In the genomic region with DNA sequence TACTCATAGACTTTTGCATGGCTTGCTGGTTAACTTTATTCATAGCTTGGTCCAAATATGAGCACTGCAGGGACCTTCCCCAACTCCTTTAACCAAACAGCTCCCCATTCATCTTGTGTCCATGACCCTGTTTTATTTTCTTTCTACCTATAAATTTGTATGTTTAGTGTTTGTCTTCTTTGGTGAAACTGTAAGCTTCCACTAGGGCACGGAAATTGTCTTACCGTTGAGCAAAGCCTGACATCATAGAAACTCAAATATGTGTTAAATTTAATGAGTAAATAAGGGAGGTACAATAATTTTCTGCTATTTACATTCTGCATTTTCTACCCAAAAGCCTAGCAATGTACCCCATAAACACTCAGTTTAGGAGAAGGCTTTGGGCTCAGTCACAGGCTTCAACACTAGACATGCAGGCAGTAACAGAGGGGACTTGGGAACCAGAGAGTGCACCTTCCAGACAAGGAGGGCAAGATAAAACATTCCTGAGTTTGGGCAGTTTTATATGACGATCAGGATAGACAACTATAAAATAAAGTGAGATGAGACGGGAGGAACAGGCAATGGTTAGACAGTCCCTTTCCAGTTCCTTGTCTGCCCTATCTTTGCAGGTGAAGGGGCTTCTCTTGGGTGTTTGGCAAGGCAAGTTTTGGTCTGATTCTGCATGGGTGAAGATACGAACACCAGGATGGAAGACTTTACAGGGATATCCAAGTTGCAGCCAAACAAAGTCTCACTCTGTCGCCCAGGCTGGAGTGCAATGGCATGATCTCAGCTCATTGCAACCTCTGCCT, we compare ENCODE assay signal across 20 cellular contexts. TPM values are rescaled to one million over a fixed set of nuclear protein-coding genes. Genes with fewer than 3 reads are reported as not detected.
DNase-seq lines count a peak whose midpoint lies in the region; ATAC-seq and TF ChIP-seq lines count a peak whose summit lies in the region.
"Had no signal": no experiment of that assay in that cellular context is flagged by ENCODE, and none has a peak within 500 bp of the region (broad histone marks: within the 10 kb centered on the region; RNA-seq: fewer than 3 reads in every experiment).

No MANE protein-coding gene starts in this region.

- no peaks in the 10 kb centered on the region for H3K27me3 Mint-ChIP-seq in CD4-positive, alpha-beta T cell
- no peaks in the 10 kb centered on the region for H3K27me3 Mint-ChIP-seq in activated naive CD8-positive, alpha-beta T cell treated with anti-CD3 and anti-CD28 coated beads, Interleukin-2, amount 10 ng/mL, durations not matched to agents 7 days and 5 days
- H3K27me3 Mint-ChIP-seq in stimulated activated naive B cell treated with anti-CD40 and anti-IgM and Interleukin-4, amounts not matched to agents 10 μg/mL and 1 μg/mL and 100 μg/mL, for 72 hours, result no peaks in the 10 kb centered on the region
- H3K27me3 Mint-ChIP-seq: central memory CD8-positive, alpha-beta T cell had no signal

- H3K14ac ChIP-seq in IMR-90 (replicated peaks; ENCODE audit: low read depth, low read length) (no peak overlapping the region; the same call in 1 of the 2 replicates), neuronal stem cell (ENCODE audit: low read length) (no peak overlapping the region)

- no peak overlapping the region for H2BK12ac ChIP-seq in neuronal stem cell (ENCODE audit: low read length)

- H3K4me2 ChIP-seq in IMR-90 (ENCODE audit: low read depth, low read length) (no peak overlapping the region), neuronal stem cell (ENCODE audit: insufficient read depth, low read length, poor library complexity, severe bottlenecking) (no peak overlapping the region)
- H3K4me2 ChIP-seq: neural progenitor cell had no signal

- H2AFZ ChIP-seq in IMR-90 (replicated peaks; ENCODE audit: low read length, poor library complexity) (no peak overlapping the region), neuronal stem cell (ENCODE audit: low read length) (peak overlapping the region; percentile 49)
- H2AFZ ChIP-seq: neural progenitor cell had no signal

- no peak for ATAC-seq in CD4-positive, alpha-beta T cell (ENCODE audit: poor library complexity)
- ATAC-seq in IMR-90 (ENCODE audit: low read depth) (no peak), GM18867 (IDR thresholded peaks at IDR 0.05; ENCODE audit: unreplicated experiment) (no peak)
- no peak for ATAC-seq in activated naive CD8-positive, alpha-beta T cell treated with anti-CD3 and anti-CD28 coated beads, Interleukin-2, amount 10 ng/mL, durations not matched to agents 7 days and 5 days (ENCODE audit: low read depth)
- ATAC-seq in stimulated activated naive B cell treated with anti-CD40 and anti-IgM and Interleukin-4, amounts not matched to agents 10 μg/mL and 1 μg/mL and 100 μg/mL, for 72 hours (replicated peaks), result no peak
- ATAC-seq: psoas muscle had no signal

- H2BK5ac ChIP-seq in IMR-90 (ENCODE audit: low read depth, low read length, poor library complexity, severe bottlenecking) (no peak overlapping the region), neuronal stem cell (ENCODE audit: low read length) (no peak overlapping the region)

- H3K23ac ChIP-seq in IMR-90 (ENCODE audit: low read depth, low read length), result no peak overlapping the region
- H3K23ac ChIP-seq in neuronal stem cell (ENCODE audit: low read depth, low read length, poor library complexity), result no peak overlapping the region

- no peak overlapping the region for H2AK9ac ChIP-seq in IMR-90 (replicated peaks; ENCODE audit: low read depth, low read length, poor library complexity)

- H3K56ac ChIP-seq in IMR-90 (ENCODE audit: extremely low read depth, insufficient read depth, low read length), result no peak overlapping the region

- 85% methylated on average over 2 of the region's 6 CpGs; no CpG with 5 or more reads in 1 of the 2 experiments for WGBS in IMR-90 (ENCODE audit: extremely low coverage in 2 of 2, insufficient read length in 1 of 2), 2 experiments
- no CpG with 5 or more reads among the region's 6 CpGs for whole genome bisulfite sequencing in neuronal stem cell (ENCODE audit: extremely low coverage in 2 of 2, insufficient read length in 2 of 2, insufficient replicate concordance in 1 of 2), 2 donors

- H3K79me1 ChIP-seq in IMR-90 (ENCODE audit: low read depth in 1 of 2, low read length in 2 of 2) (no peaks in the 10 kb centered on the region), neuronal stem cell (ENCODE audit: low read depth, low read length) (no peaks in the 10 kb centered on the region)

- in situ Hi-C loops in IMR-90 (cut with MboI; ENCODE audit: low sequenced_read_pairs), result no loop called here

- no peak for TF ChIP-seq POLR2A in IMR-90 (IDR thresholded peaks at IDR 0.05; ENCODE audit: low read depth, low read length)

- H3K4me1 Mint-ChIP-seq in CD4-positive, alpha-beta T cell (ENCODE audit: low read depth), result peaks cover 61% of the 10 kb centered on the region
- H3K4me1 Mint-ChIP-seq in activated naive CD8-positive, alpha-beta T cell treated with anti-CD3 and anti-CD28 coated beads, Interleukin-2, amount 10 ng/mL, durations not matched to agents 7 days and 5 days, result peaks cover 52% of the 10 kb centered on the region
- H3K4me1 Mint-ChIP-seq in stimulated activated naive B cell treated with anti-CD40 and anti-IgM and Interleukin-4, amounts not matched to agents 10 μg/mL and 1 μg/mL and 100 μg/mL, for 72 hours, result peaks cover 44 to 75% of the 10 kb centered on the region in 2 donors

- H3K18ac ChIP-seq in IMR-90 (ENCODE audit: low read depth, low read length), result no peak overlapping the region
- H3K18ac ChIP-seq in neuronal stem cell (ENCODE audit: low read length), result no peak overlapping the region

- H2AK5ac ChIP-seq in IMR-90 (ENCODE audit: low read depth, low read length) (no peak overlapping the region), neuronal stem cell (ENCODE audit: low read depth, low read length) (no peak overlapping the region)

- H3K9me3 Mint-ChIP-seq in CD4-positive, alpha-beta T cell, result no peaks in the 10 kb centered on the region
- H3K9me3 Mint-ChIP-seq in activated naive CD8-positive, alpha-beta T cell treated with anti-CD3 and anti-CD28 coated beads, Interleukin-2, amount 10 ng/mL, durations not matched to agents 7 days and 5 days, result no peaks in the 10 kb centered on the region
- H3K9me3 Mint-ChIP-seq in stimulated activated naive B cell treated with anti-CD40 and anti-IgM and Interleukin-4, amounts not matched to agents 10 μg/mL and 1 μg/mL and 100 μg/mL, for 72 hours, result no peaks in the 10 kb centered on the region
- H3K9me3 Mint-ChIP-seq: central memory CD8-positive, alpha-beta T cell; immature natural killer cell; neural progenitor cell had no signal

- intact Hi-C loops in CD4-positive, alpha-beta T cell (cut with DNase I, micrococcal nuclease), result loop anchor here (5.0 kb wide), 3 partner anchors 38 to 232 kb away; no protein-coding TSS in a partner anchor
- intact Hi-C loops in IMR-90 (cut with micrococcal nuclease), result loop anchor here (5.0 kb wide), 1 partner anchor 52 kb away; no protein-coding TSS in a partner anchor

- TF ChIP-seq CTCF in CD4-positive, alpha-beta T cell (IDR thresholded peaks at IDR 0.05), result no peak
- no peak for TF ChIP-seq CTCF in IMR-90 (conservative IDR thresholded peaks at IDR 0.05; ENCODE audit: low read depth, low read length)
- no peak for TF ChIP-seq CTCF in coronary artery (IDR thresholded peaks at IDR 0.05)

- H3K4me3 ChIP-seq in IMR-90 (ENCODE audit: insufficient read depth, low read depth, low read length) (no peak overlapping the region), neuronal stem cell (ENCODE audit: low read length in 2 of 2) (no peak overlapping the region), coronary artery (no peak overlapping the region)
- H3K4me3 ChIP-seq: left ventricle myocardium inferior, neural progenitor cell, psoas muscle, vagina had no signal

- TF ChIP-seq RAD21 in IMR-90 (IDR thresholded peaks at IDR 0.05; ENCODE audit: low read length), result no peak

- CTCF ChIA-PET in CD4-positive, alpha-beta T cell (lab: Charles Lee), result no interaction called here
- CTCF ChIA-PET in IMR-90 (lab: Yijun Ruan, JAX), result no interaction called here

- H3K36me3 Mint-ChIP-seq in CD4-positive, alpha-beta T cell (ENCODE audit: low read depth), result no peaks in the 10 kb centered on the region
- H3K36me3 Mint-ChIP-seq in activated naive CD8-positive, alpha-beta T cell treated with anti-CD3 and anti-CD28 coated beads, Interleukin-2, amount 10 ng/mL, durations not matched to agents 7 days and 5 days, result peaks cover 3% of the 10 kb centered on the region
- no peaks in the 10 kb centered on the region for H3K36me3 Mint-ChIP-seq in stimulated activated naive B cell treated with anti-CD40 and anti-IgM and Interleukin-4, amounts not matched to agents 10 μg/mL and 1 μg/mL and 100 μg/mL, for 72 hours
- H3K36me3 Mint-ChIP-seq: immature natural killer cell, neural progenitor cell had no signal

- no peaks in the 10 kb centered on the region for H4K20me1 ChIP-seq in IMR-90 (ENCODE audit: insufficient read depth, low read length)

- H2BK20ac ChIP-seq in IMR-90 (ENCODE audit: low read depth, low read length), result no peak overlapping the region

- no peak overlapping the region for H2BK15ac ChIP-seq in IMR-90 (ENCODE audit: low read depth, low read length)
- H2BK15ac ChIP-seq in neuronal stem cell (ENCODE audit: low read length), result no peak overlapping the region

- POLR2A ChIA-PET in CD4-positive, alpha-beta T cell (lab: Charles Lee), result interaction anchor here (1.0 to 2.2 kb wide), 2 partner anchors 9 to 17 kb away, joined by 3 to 7 read pairs; no protein-coding TSS in a partner anchor
- POLR2A ChIA-PET in IMR-90 (lab: Charles Lee; ENCODE audit: unreplicated experiment), result no interaction called here
- POLR2A ChIA-PET in activated naive CD8-positive, alpha-beta T cell treated with anti-CD3 and anti-CD28 coated beads, Interleukin-2, amount 10 ng/mL, durations not matched to agents 7 days and 5 days (lab: Charles Lee), result interaction anchor here (1.0 to 1.2 kb wide), 2 partner anchors 12 to 45 kb away, joined by 3 to 5 read pairs; no protein-coding TSS in a partner anchor

- no peaks in the 10 kb centered on the region for H3K27me3 ChIP-seq in CD4-positive, alpha-beta T cell (ENCODE audit: control insufficient read depth, insufficient read depth, low read length)
- no peaks in the 10 kb centered on the region for H3K27me3 ChIP-seq in IMR-90 (ENCODE audit: control insufficient read depth, insufficient read depth, low read length)
- no peaks in the 10 kb centered on the region for H3K27me3 ChIP-seq in neuronal stem cell (ENCODE audit: control insufficient read depth in 3 of 3, insufficient read depth in 3 of 3, low read depth in 1 of 3, low read length in 3 of 3)
- H3K27me3 ChIP-seq: neural progenitor cell, vagina had no signal

- H4K91ac ChIP-seq in IMR-90 (ENCODE audit: insufficient read depth, low read depth, low read length), result no peak overlapping the region
- no peak overlapping the region for H4K91ac ChIP-seq in neuronal stem cell (ENCODE audit: low read depth, low read length, poor library complexity)

- H3K4me1 ChIP-seq in IMR-90 (ENCODE audit: control insufficient read depth, insufficient read depth, low read length) (peaks cover 10% of the 10 kb centered on the region), neuronal stem cell (ENCODE audit: control insufficient read depth in 2 of 2, insufficient read depth in 1 of 2, low read depth in 1 of 2, low read length in 2 of 2) (peaks cover 2 to 8% of the 10 kb centered on the region in 2 donors)
- H3K4me1 ChIP-seq: psoas muscle had no signal

- no peaks in the 10 kb centered on the region for H3K9me3 ChIP-seq in CD4-positive, alpha-beta T cell (ENCODE audit: control insufficient read depth, low read length)
- H3K9me3 ChIP-seq in IMR-90 (ENCODE audit: control insufficient read depth, insufficient read depth, low read length) (no peaks in the 10 kb centered on the region), neuronal stem cell (replicated peaks in 1 of 2; ENCODE audit: control insufficient read depth in 2 of 2, insufficient read depth in 1 of 2, low read depth in 1 of 2, low read length in 2 of 2) (no peaks in the 10 kb centered on the region)
- H3K9me3 ChIP-seq: left ventricle myocardium inferior, psoas muscle, vagina had no signal

- no peak overlapping the region for H4K5ac ChIP-seq in IMR-90 (ENCODE audit: low read depth, low read length)

- H3K27ac Mint-ChIP-seq in CD4-positive, alpha-beta T cell, result peak overlapping the region; percentile 45
- H3K27ac Mint-ChIP-seq in activated naive CD8-positive, alpha-beta T cell treated with anti-CD3 and anti-CD28 coated beads, Interleukin-2, amount 10 ng/mL, durations not matched to agents 7 days and 5 days, result peak overlapping the region; percentile 57
- H3K27ac Mint-ChIP-seq in stimulated activated naive B cell treated with anti-CD40 and anti-IgM and Interleukin-4, amounts not matched to agents 10 μg/mL and 1 μg/mL and 100 μg/mL, for 72 hours, result no peak overlapping the region
- H3K27ac Mint-ChIP-seq: neural progenitor cell had no signal

- no TSS peak for BruUV-seq in IMR-90 (replicated peaks; lab: Mats Ljungman, UMichigan)

- H3K4ac ChIP-seq in IMR-90 (ENCODE audit: low read depth, low read length), result 0 out of 2 replicates have a peak overlapping the region, but pooled peaks have one; percentile 29
- H3K4ac ChIP-seq in neuronal stem cell (ENCODE audit: low read length), result no peak overlapping the region

- dilution Hi-C loops in IMR-90 (cut with HindIII; ENCODE audit: low sequenced_read_pairs, unreplicated experiment), result no loop called here

- no peak for DNase-seq in CD4-positive, alpha-beta T cell
- DNase-seq in IMR-90 (no peak), neuronal stem cell (ENCODE audit: low spot score) (no peak), coronary artery (ENCODE audit: low spot score) (no peak)
- DNase-seq in activated naive CD8-positive, alpha-beta T cell treated with anti-CD3 and anti-CD28 coated beads, Interleukin-2, amount 10 ng/mL, durations not matched to agents 7 days and 5 days, result no peak
- DNase-seq in stimulated activated naive B cell treated with anti-CD40 and anti-IgM and Interleukin-4, amounts not matched to agents 10 μg/mL and 1 μg/mL and 100 μg/mL, for 72 hours, result no peak
- DNase-seq: activated CD4-positive, alpha-beta T cell treated with anti-CD3 and anti-CD28 coated beads, Interleukin-2, amount 50 U/mL, for 48 hours; activated naive CD4-positive, alpha-beta T cell treated with anti-CD3 and anti-CD28 coated beads, Interleukin-2, amount 50 U/mL, for 16 hours; activated T-cell treated with anti-CD3 and anti-CD28 coated beads, Interleukin-2, amount 50 U/mL, for 1 hour; immature natural killer cell; left ventricle myocardium inferior; midbrain; NCI-H1092 treated with DMSO at 0.1 percent for 48 hours; NCI-H2029; NCI-H345; psoas muscle had no signal

- no peak overlapping the region for H3K4me3 Mint-ChIP-seq in CD4-positive, alpha-beta T cell
- no peak overlapping the region for H3K4me3 Mint-ChIP-seq in activated naive CD8-positive, alpha-beta T cell treated with anti-CD3 and anti-CD28 coated beads, Interleukin-2, amount 10 ng/mL, durations not matched to agents 7 days and 5 days
- no peak overlapping the region for H3K4me3 Mint-ChIP-seq in stimulated activated naive B cell treated with anti-CD40 and anti-IgM and Interleukin-4, amounts not matched to agents 10 μg/mL and 1 μg/mL and 100 μg/mL, for 72 hours
- H3K4me3 Mint-ChIP-seq: central memory CD8-positive, alpha-beta T cell; immature natural killer cell; neural progenitor cell had no signal

- H4K8ac ChIP-seq in IMR-90 (ENCODE audit: low read depth in 2 of 2, low read length in 2 of 2) (no peak overlapping the region), neuronal stem cell (ENCODE audit: low read depth, low read length) (no peak overlapping the region)

- H3K36me3 ChIP-seq in IMR-90 (ENCODE audit: control insufficient read depth, insufficient read depth, low read length) (no peaks in the 10 kb centered on the region), neuronal stem cell (replicated peaks in 1 of 2; ENCODE audit: control insufficient read depth in 2 of 2, insufficient read depth in 2 of 2, low read length in 2 of 2) (no peaks in the 10 kb centered on the region)
- H3K36me3 ChIP-seq: left ventricle myocardium inferior, neural progenitor cell, vagina had no signal

- H3K9ac ChIP-seq in IMR-90 (ENCODE audit: low read depth, low read length) (no peak overlapping the region), neuronal stem cell (ENCODE audit: low read depth, low read length, poor library complexity) (no peak overlapping the region)
- H3K9ac ChIP-seq: neural progenitor cell had no signal

- H3K27ac ChIP-seq in CD4-positive, alpha-beta T cell (ENCODE audit: low read depth, low read length), result no peak overlapping the region
- H3K27ac ChIP-seq in IMR-90 (ENCODE audit: insufficient read depth, low read length) (no peak overlapping the region), neuronal stem cell (replicated peaks; ENCODE audit: low read length) (no peak overlapping the region), coronary artery (no peak overlapping the region)
- H3K27ac ChIP-seq: left ventricle myocardium inferior, neural progenitor cell, psoas muscle, vagina had no signal

- H2BK120ac ChIP-seq in IMR-90 (ENCODE audit: low read depth, low read length), result no peak overlapping the region
- no peak overlapping the region for H2BK120ac ChIP-seq in neuronal stem cell (ENCODE audit: low read depth, low read length)

- no peaks in the 10 kb centered on the region; the same call in 1 of the 2 replicates for H3K9me1 ChIP-seq in IMR-90 (ENCODE audit: insufficient read depth, low read length)

RNA-seq across cellular contexts. Expression of gene ZNF217, which starts 46.2 kb away (rescaled TPM):
- total RNA-seq in CD4-positive, alpha-beta T cell, result 10 to 100 TPM; 83.5 to 87.4 TPM
- 25.8 and 27.8 TPM in 2 replicates for total RNA-seq in IMR-90 (2012; rRNA removed)
- 6.9 and 9.1 TPM in 2 replicates for polyA plus RNA-seq in IMR-90 (2012; rRNA removed)
- polyA plus RNA-seq in IMR-90 (2012; cell fraction: cytosol; rRNA removed), result 2.4 and 4.1 TPM in 2 replicates
- 3.4 and 8.6 TPM in 2 replicates for polyA plus RNA-seq in IMR-90 (2012; cell fraction: nucleus; rRNA removed; ENCODE audit: low replicate concordance)
- 100 to 1,000 TPM; 133 to 144 TPM for total RNA-seq in activated naive CD8-positive, alpha-beta T cell treated with anti-CD3 and anti-CD28 coated beads, Interleukin-2, amount 10 ng/mL, durations not matched to agents 7 days and 5 days
- 31.6 TPM for polyA plus RNA-seq in neuronal stem cell (2013, experiment 1 of 2)
- 32.6 TPM for polyA plus RNA-seq in neuronal stem cell (2013, experiment 2 of 2)
